Comparison of ENCODE assay signal across 8 cellular contexts in genomic region chr17:64411999-64412771, GRCh38. TPM values are rescaled to one million over a fixed set of nuclear protein-coding genes. Genes with fewer than 3 reads are reported as not detected.
DNase-seq lines count a peak whose midpoint lies in the region; ATAC-seq and TF ChIP-seq lines count a peak whose summit lies in the region.

No MANE protein-coding gene starts in this region.

- H3K79me2 ChIP-seq in DND-41 (ENCODE audit: insufficient read depth, low read length): no peaks in the 10 kb centered on the region

- H3K27me3 ChIP-seq in DND-41 (ENCODE audit: insufficient read depth, low read length, poor library complexity) (no peaks in the 10 kb centered on the region), lower lobe of right lung (ENCODE audit: low read depth) (no peaks in the 10 kb centered on the region), thoracic aorta (replicated peaks; ENCODE audit: insufficient read depth) (no peaks in the 10 kb centered on the region)

- intact Hi-C loops in lower lobe of right lung (cut with DNase I): loop anchor here (10.0 kb wide), 1 partner anchor 87 kb away; no protein-coding TSS in a partner anchor

- no peak overlapping the region for H3K9ac ChIP-seq in DND-41 (ENCODE audit: low read depth, low read length)

- no peak overlapping the region for H3K4me2 ChIP-seq in DND-41 (ENCODE audit: insufficient read depth, low read length)

- ATAC-seq in DND-41 (ENCODE audit: insufficient read depth, low read depth) (peak; percentile 37; the same call in 1 of the 3 replicates), lower lobe of right lung (peak; percentile 77 to 78), thoracic aorta (ENCODE audit: insufficient number of reproducible peaks, low FRiP score, low read depth) (no peak), HG02870 (IDR thresholded peaks at IDR 0.05; ENCODE audit: unreplicated experiment) (no peak)

- H3K27ac ChIP-seq in DND-41 (ENCODE audit: low read length) (no peak overlapping the region), lower lobe of right lung (peak overlapping the region; percentile 62), thoracic aorta (no peak overlapping the region)

- no peak overlapping the region for H3K4me3 ChIP-seq in DND-41 (ENCODE audit: low read depth in 1 of 2, low read length in 2 of 2)
- peak overlapping the region; percentile 44 for H3K4me3 ChIP-seq in lower lobe of right lung
- H3K4me3 ChIP-seq in thoracic aorta: peak overlapping the region; percentile 60

- TF ChIP-seq CTCF in DND-41 (IDR thresholded peaks at IDR 0.05; ENCODE audit: borderline replicate concordance, extremely low read depth, low read length, poor library complexity, severe bottlenecking): no peak
- TF ChIP-seq CTCF in lower lobe of right lung (IDR thresholded peaks at IDR 0.05): no peak
- TF ChIP-seq CTCF in thoracic aorta (IDR thresholded peaks at IDR 0.05): no peak

- no peaks in the 10 kb centered on the region for H3K4me1 ChIP-seq in DND-41 (ENCODE audit: insufficient read depth, low read length)
- H3K4me1 ChIP-seq in lower lobe of right lung: peaks cover 30% of the 10 kb centered on the region
- H3K4me1 ChIP-seq in thoracic aorta (ENCODE audit: control insufficient read depth in 1 of 2, low read depth in 2 of 2): peaks cover 0 to 4% of the 10 kb centered on the region in 2 donors

- H3K9me3 ChIP-seq in DND-41 (ENCODE audit: insufficient read depth, low read length, severe bottlenecking): no peaks in the 10 kb centered on the region
- H3K9me3 ChIP-seq in lower lobe of right lung: no peaks in the 10 kb centered on the region
- no peaks in the 10 kb centered on the region for H3K9me3 ChIP-seq in thoracic aorta

- no peak overlapping the region for H2AFZ ChIP-seq in DND-41 (ENCODE audit: low read depth, low read length)

- H4K20me1 ChIP-seq in DND-41 (ENCODE audit: insufficient read depth, low read length): no peaks in the 10 kb centered on the region

- no peaks in the 10 kb centered on the region for H3K36me3 ChIP-seq in DND-41 (ENCODE audit: insufficient read depth, low read length)
- no peaks in the 10 kb centered on the region for H3K36me3 ChIP-seq in lower lobe of right lung
- no peaks in the 10 kb centered on the region for H3K36me3 ChIP-seq in thoracic aorta

- DNase-seq in DND-41: no peak
- DNase-seq in NCI-H345 (lab: John Stamatoyannopoulos, UW): peak; percentile 70
- peak; percentile 100 for DNase-seq in dermis blood vessel endothelial cell
- peak; percentile 79 for DNase-seq in lower lobe of right lung
- no peak for DNase-seq in thoracic aorta (ENCODE audit: low spot score)
- DNase-seq in mesenteric fat pad (ENCODE audit: low spot score): no peak
- no peak for DNase-seq in activated CD4-positive, alpha-beta T cell treated with anti-CD3 and anti-CD28 coated beads for 4 hours

RNA-seq across cellular contexts. Expression of gene PECAM1, which starts 21.5 kb away (rescaled TPM):
- total RNA-seq in dermis blood vessel endothelial cell (959 and 1,308 TPM in 2 replicates), lower lobe of right lung (679 TPM), thoracic aorta (100 to 1,000 TPM in 1 of 2 donors, 10 to 100 TPM in 1; 82.7 to 113 TPM), mesenteric fat pad (367 TPM)

RNA-seq across cellular contexts. Expression of gene MILR1, which starts 36.7 kb away (rescaled TPM):
- total RNA-seq in dermis blood vessel endothelial cell: 2.7 and 3.2 TPM in 2 replicates
- 19.6 TPM for total RNA-seq in lower lobe of right lung
- 10 to 100 TPM; 10.0 to 28.8 TPM for total RNA-seq in thoracic aorta
- total RNA-seq in mesenteric fat pad: 15.5 TPM

Comparison
In these comparisons a context has a peak if more than half of its experiments do, and no peak if none do; other contexts are left out.
1. ATAC-seq: peak in DND-41 (single experiment) and lower lobe of right lung (2 of 2); none in thoracic aorta (single experiment) and HG02870 (single experiment).
2. DNase-seq: peak in NCI-H345 (single experiment), dermis blood vessel endothelial cell (single experiment) and lower lobe of right lung (single experiment); none in DND-41 (single experiment), thoracic aorta (single experiment), mesenteric fat pad (single experiment) and activated CD4-positive, alpha-beta T cell treated with anti-CD3 and anti-CD28 coated beads for 4 hours (0 of 2).
3. H3K4me3 ChIP-seq: peak in lower lobe of right lung (single experiment) and thoracic aorta (single experiment); none in DND-41 (0 of 2).